ENCODE assay signal across 9 cellular contexts in genomic region chr14:81091139-81091538, GRCh38.
"Had no signal": no experiment of that assay in that cellular context is flagged by ENCODE, and none has a peak within 500 bp of the region (broad histone marks: within the 10 kb centered on the region; RNA-seq: fewer than 3 reads in every experiment).

No MANE protein-coding gene starts in this region.

- DNase-seq: GM23248, GOT3, H7, HFFc6 had no signal

- H3K9me3 ChIP-seq: HAP-1 had no signal

- H3K36me3 ChIP-seq: HAP-1 had no signal

- H3K4me1 ChIP-seq: HAP-1 had no signal

- H3K4me3 ChIP-seq: GM23248, HAP-1 had no signal

- ATAC-seq: HCT116, HepG2 had no signal

- H3K27ac ChIP-seq: GM23248, HL-60, KMS-11 had no signal
